Comparison of ENCODE assay signal across 10 cellular contexts in the genomic region with DNA sequence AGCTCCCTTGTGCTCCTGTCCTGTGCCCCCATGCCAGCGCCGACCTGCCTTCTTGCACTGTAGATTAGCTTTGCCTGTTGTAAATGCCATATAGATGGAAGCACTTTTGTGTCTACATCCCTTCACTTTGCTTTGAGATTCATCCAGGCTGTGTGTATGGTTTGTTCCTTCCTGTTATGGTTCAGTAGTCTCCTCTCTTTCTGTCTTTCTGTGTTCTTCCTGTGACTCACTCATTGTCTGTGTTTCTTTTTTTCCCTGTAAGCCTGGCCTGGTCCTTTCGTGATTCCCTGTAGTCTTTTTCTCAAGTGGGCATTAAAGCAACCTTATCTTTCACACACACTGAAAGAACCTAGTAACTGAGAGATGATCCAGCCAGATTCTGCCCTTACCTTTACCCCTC.
DNase-seq lines count a peak whose midpoint lies in the region; ATAC-seq, FAIRE-seq and TF ChIP-seq lines count a peak whose summit lies in the region.
"Had no signal": no experiment of that assay in that cellular context is flagged by ENCODE, and none has a peak within 500 bp of the region (broad histone marks: within the 10 kb centered on the region; RNA-seq: fewer than 3 reads in every experiment).

No MANE protein-coding gene starts in this region.

- no peaks in the 10 kb centered on the region for H3K27me3 ChIP-seq in astrocyte (ENCODE audit: insufficient read depth, low read length)
- H3K27me3 ChIP-seq: hepatocyte had no signal

- POLR2A ChIA-PET in naive thymus-derived CD8-positive, alpha-beta T cell (lab: Charles Lee), result no interaction called here

- peak overlapping the region; percentile 64 for H3K27ac Mint-ChIP-seq in astrocyte (ENCODE audit: unreplicated experiment)
- peak overlapping the region in 9 of 10 donors; percentile 23 to 90 (median 63) for H3K27ac Mint-ChIP-seq in naive thymus-derived CD8-positive, alpha-beta T cell

- H3K4me3 Mint-ChIP-seq in astrocyte (ENCODE audit: unreplicated experiment), result no peak overlapping the region
- peak overlapping the region in 9 of 10 donors; percentile 8 to 63 (median 41) for H3K4me3 Mint-ChIP-seq in naive thymus-derived CD8-positive, alpha-beta T cell

- H3K4me1 Mint-ChIP-seq in astrocyte (ENCODE audit: low read depth, unreplicated experiment), result peaks cover 30% of the 10 kb centered on the region
- H3K4me1 Mint-ChIP-seq in naive thymus-derived CD8-positive, alpha-beta T cell, result peaks cover 38 to 95% (median 84%) of the 10 kb centered on the region in 4 donors

- H3K9me3 ChIP-seq in KOPT-K1 (ENCODE audit: insufficient read depth, low read length, poor library complexity, severe bottlenecking) (no peaks in the 10 kb centered on the region), astrocyte (ENCODE audit: insufficient read depth, low read depth, low read length) (no peaks in the 10 kb centered on the region)

- no peak overlapping the region for H2AFZ ChIP-seq in astrocyte (ENCODE audit: low read depth, low read length)
- H2AFZ ChIP-seq: hepatocyte had no signal

- no peaks in the 10 kb centered on the region for H3K9me3 Mint-ChIP-seq in astrocyte (ENCODE audit: unreplicated experiment)
- no peaks in the 10 kb centered on the region for H3K9me3 Mint-ChIP-seq in naive thymus-derived CD8-positive, alpha-beta T cell

- peaks cover 100% of the 10 kb centered on the region for H3K79me2 ChIP-seq in astrocyte (ENCODE audit: insufficient read depth, low read length)

- H3K4me1 ChIP-seq in astrocyte (ENCODE audit: insufficient read depth, low read length), result peaks cover 9% of the 10 kb centered on the region

- H3K36me3 Mint-ChIP-seq in astrocyte (ENCODE audit: low read depth, unreplicated experiment), result no peaks in the 10 kb centered on the region
- H3K36me3 Mint-ChIP-seq in naive thymus-derived CD8-positive, alpha-beta T cell, result no peaks in the 10 kb centered on the region

- H3K4me3 ChIP-seq in astrocyte (ENCODE audit: insufficient read depth, low read depth, low read length), result no peak overlapping the region
- H3K4me3 ChIP-seq: hepatocyte had no signal

- DNase-seq in EH (ENCODE audit: low read depth) (peak; percentile 60), astrocyte (ENCODE audit: low read depth) (peak; percentile 47), SHP77 treated with DMSO at 0.1 percent for 48 hours (lab: John Stamatoyannopoulos, UW) (no peak)
- no peak for DNase-seq in naive thymus-derived CD8-positive, alpha-beta T cell
- no peak for DNase-seq in activated CD4-positive, alpha-beta T cell treated with anti-CD3 and anti-CD28 coated beads for 48 hours
- DNase-seq: GOT3 had no signal

- no peak for FAIRE-seq in astrocyte (lab: Jason Lieb, UNC)

- H3K36me3 ChIP-seq in KOPT-K1 (ENCODE audit: insufficient read depth, low read length) (no peaks in the 10 kb centered on the region; the same call in 1 of the 2 replicates), astrocyte (ENCODE audit: insufficient read depth, low read length) (no peaks in the 10 kb centered on the region)

- peak overlapping the region; percentile 15 for H3K9ac ChIP-seq in astrocyte (ENCODE audit: low read length)

- peak overlapping the region; percentile 13 for H3K27ac ChIP-seq in KOPT-K1 (ENCODE audit: low read depth, low read length, poor library complexity, severe bottlenecking)
- H3K27ac ChIP-seq in astrocyte (ENCODE audit: low read depth, low read length), result no peak overlapping the region
- H3K27ac ChIP-seq: hepatocyte had no signal

- peaks cover 93% of the 10 kb centered on the region for H4K20me1 ChIP-seq in astrocyte (ENCODE audit: insufficient read depth, low read length)

- no peak for TF ChIP-seq CTCF in astrocyte (IDR thresholded peaks at IDR 0.05; ENCODE audit: insufficient read depth, low read depth, low read length)

- peak; percentile 47 to 56 for ATAC-seq in naive thymus-derived CD8-positive, alpha-beta T cell
- ATAC-seq in GM19023 (IDR thresholded peaks at IDR 0.05; ENCODE audit: unreplicated experiment), result no peak
- ATAC-seq in HG02852 (IDR thresholded peaks at IDR 0.05; ENCODE audit: unreplicated experiment), result no peak

- H3K4me2 ChIP-seq in astrocyte (ENCODE audit: low read length), result peak overlapping the region; percentile 67
- H3K4me2 ChIP-seq: hepatocyte had no signal

- H3K27me3 Mint-ChIP-seq in astrocyte (ENCODE audit: low read depth, unreplicated experiment), result no peaks in the 10 kb centered on the region
- no peaks in the 10 kb centered on the region for H3K27me3 Mint-ChIP-seq in naive thymus-derived CD8-positive, alpha-beta T cell

Comparison
In these comparisons a context has a peak if more than half of its experiments do, and no peak if none do; other contexts are left out.
1. DNase-seq: peak in EH (single experiment) and astrocyte (single experiment); none in naive thymus-derived CD8-positive, alpha-beta T cell (0 of 10), SHP77 treated with DMSO at 0.1 percent for 48 hours (single experiment) and activated CD4-positive, alpha-beta T cell treated with anti-CD3 and anti-CD28 coated beads for 48 hours (single experiment).
2. ATAC-seq: peak in naive thymus-derived CD8-positive, alpha-beta T cell (2 of 2); none in GM19023 (single experiment) and HG02852 (single experiment).